ENCODE assay signal across 16 cellular contexts in the genomic region with DNA sequence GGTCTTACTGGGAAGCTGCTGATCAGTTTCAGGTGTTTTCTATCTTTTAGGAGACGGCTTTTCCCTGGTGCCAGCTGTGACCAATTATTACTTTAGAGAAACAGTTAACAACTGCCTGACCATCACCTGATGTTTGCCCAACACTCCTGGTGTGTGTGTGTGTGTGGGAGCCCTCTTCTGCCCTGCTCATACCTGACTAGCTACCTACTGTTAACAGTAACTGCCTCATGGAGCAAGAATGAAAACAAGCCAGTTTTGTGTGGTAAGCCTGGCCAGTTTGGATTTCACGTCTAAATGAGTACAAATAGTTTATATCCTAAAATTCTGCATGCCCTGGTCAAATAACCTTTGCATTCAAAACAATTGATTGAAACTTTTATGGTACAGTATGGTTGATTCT. TPM values are rescaled to one million over a fixed set of nuclear protein-coding genes. Genes with fewer than 3 reads are reported as not detected.
DNase-seq lines count a peak whose midpoint lies in the region; ATAC-seq and TF ChIP-seq lines count a peak whose summit lies in the region.
"Had no signal": no experiment of that assay in that cellular context is flagged by ENCODE, and none has a peak within 500 bp of the region (broad histone marks: within the 10 kb centered on the region; RNA-seq: fewer than 3 reads in every experiment).

No MANE protein-coding gene starts in this region.

- no peak overlapping the region for H3K4me3 Mint-ChIP-seq in H9

- H4K91ac ChIP-seq in H9 (ENCODE audit: insufficient read length, low read depth, low read length): no peak overlapping the region

- H3K56ac ChIP-seq in H9 (ENCODE audit: insufficient read length, low read depth, low read length): no peak overlapping the region

- peaks cover 0 to under 1% (median under 1%) of the 10 kb centered on the region in 3 experiments; a peak in 3 of 7 replicates for H3K36me3 Mint-ChIP-seq in H9 (ENCODE audit: insufficient read depth in 1 of 3, low read depth in 3 of 3)

- H3K27ac Mint-ChIP-seq in H9: no peak overlapping the region

- H3K9me3 ChIP-seq in stomach (no peaks in the 10 kb centered on the region), H9 (ENCODE audit: control insufficient read depth, low read depth, low read length) (no peaks in the 10 kb centered on the region)
- H3K9me3 ChIP-seq: Peyer's patch had no signal

- H2BK5ac ChIP-seq in H9 (ENCODE audit: insufficient read length, low read length): no peak overlapping the region

- peaks cover 1 to 2% of the 10 kb centered on the region in 2 experiments; a peak in 4 of 5 replicates for H3K9me3 Mint-ChIP-seq in H9

- no peak overlapping the region for H3K23ac ChIP-seq in H9 (ENCODE audit: insufficient read length, low read depth, low read length)

- no peak overlapping the region for H2AFZ ChIP-seq in H9 (ENCODE audit: low read length)

- H3K27ac ChIP-seq in stomach (peak overlapping the region in 1 of 5 donors; percentile 31), H9 (ENCODE audit: insufficient read length, low read depth, low read length) (no peak overlapping the region)
- H3K27ac ChIP-seq: Peyer's patch had no signal

- no peak for TF ChIP-seq EP300 in stomach (IDR thresholded peaks at IDR 0.05)

- H3K23me2 ChIP-seq in H9 (ENCODE audit: insufficient read length, low read depth, low read length, poor library complexity, severe bottlenecking): no peaks in the 10 kb centered on the region

- H4K8ac ChIP-seq in H9 (replicated peaks; ENCODE audit: insufficient read length, low read depth, low read length): no peak overlapping the region

- H3K4me1 Mint-ChIP-seq in H9: no peaks in the 10 kb centered on the region

- no peaks in the 10 kb centered on the region for H3K79me2 ChIP-seq in H9 (ENCODE audit: insufficient read depth, low read length)

- H3K4ac ChIP-seq in H9 (ENCODE audit: low read depth, low read length): no peak overlapping the region

- H3K27me3 ChIP-seq in stomach (no peaks in the 10 kb centered on the region), H9 (ENCODE audit: insufficient read depth, low read length) (no peaks in the 10 kb centered on the region)
- H3K27me3 ChIP-seq: Peyer's patch had no signal

- H3K36me3 ChIP-seq in stomach: no peaks in the 10 kb centered on the region
- H3K36me3 ChIP-seq: Peyer's patch had no signal

- DNase-seq in NCI-H510A treated with DMSO at 0.1 percent for 48 hours (lab: John Stamatoyannopoulos, UW) (peak; percentile 6), NCI-H510A (lab: John Stamatoyannopoulos, UW) (no peak), choroid plexus epithelial cell (ENCODE audit: low read depth) (peak; percentile 26), left lobe of liver (ENCODE audit: low spot score) (no peak), stomach (peak; percentile 34), HCEC 1CT (no peak), H9 (no peak), medulla oblongata (ENCODE audit: extremely low spot score) (no peak)
- DNase-seq: 8988T, Karpas-422, NCI-H1105 treated with DMSO at 0.1 percent for 48 hours, NCI-H187, NCI-H2171 treated with DMSO at 0.1 percent for 48 hours, NCI-H524 treated with DMSO at 0.1 percent for 48 hours, Peyer's patch, Right ventricle myocardium superior had no signal

- no peak overlapping the region for H2BK12ac ChIP-seq in H9 (ENCODE audit: insufficient read length, low read depth, low read length)

- H4K5ac ChIP-seq in H9 (ENCODE audit: insufficient read length, low read depth, low read length): no peak overlapping the region

- peak; percentile 50 for ATAC-seq in left lobe of liver

- TF ChIP-seq CTCF in choroid plexus epithelial cell (conservative IDR thresholded peaks at IDR 0.05; ENCODE audit: low read depth, low read length) (no peak), stomach (IDR thresholded peaks at IDR 0.05) (no peak), H9 (conservative IDR thresholded peaks at IDR 0.05) (no peak)

- no peak overlapping the region for H3T11ph ChIP-seq in H9 (ENCODE audit: low read length)

- intact Hi-C loops in stomach (cut with DNase I; ENCODE audit: low total_unique reads): no loop called here

- no peak overlapping the region for H2BK15ac ChIP-seq in H9 (ENCODE audit: low read depth, low read length)

- no peak overlapping the region for H3K4me3 ChIP-seq in choroid plexus epithelial cell (ENCODE audit: low read depth, low read length)
- H3K4me3 ChIP-seq in stomach: no peak overlapping the region
- H3K4me3 ChIP-seq: Peyer's patch had no signal

- no peak overlapping the region for H2BK20ac ChIP-seq in H9 (ENCODE audit: low read depth, low read length, poor library complexity, severe bottlenecking)

- H3K79me1 ChIP-seq in H9 (ENCODE audit: insufficient read depth, low read depth, low read length, poor library complexity, severe bottlenecking): no peaks in the 10 kb centered on the region

- H2AK5ac ChIP-seq in H9 (ENCODE audit: insufficient read length, low read length): no peak overlapping the region

- no peaks in the 10 kb centered on the region for H3K27me3 Mint-ChIP-seq in H9 (ENCODE audit: low read depth)

- H3K4me1 ChIP-seq in stomach: peaks cover 0 to 11% (median 7%) of the 10 kb centered on the region in 4 donors
- H3K4me1 ChIP-seq in H9 (ENCODE audit: insufficient read depth, low read length): no peaks in the 10 kb centered on the region
- H3K4me1 ChIP-seq: Peyer's patch had no signal

- no peak overlapping the region for H3K4me2 ChIP-seq in H9 (ENCODE audit: insufficient read depth, insufficient read length, low read length)

- WGBS in stomach, 5 donors: 32 to 56% (median 33%) methylated on average over 2 of the region's 2 CpGs
- no CpG with 5 or more reads among the region's 2 CpGs for WGBS in H9 (ENCODE audit: extremely low coverage, insufficient read length, low lambda C conversion rate)

- no peak overlapping the region for H3K18ac ChIP-seq in H9 (ENCODE audit: insufficient read length, low read depth, low read length)

- H4K20me1 ChIP-seq in H9 (ENCODE audit: control insufficient read depth, insufficient read depth, insufficient read length): no peaks in the 10 kb centered on the region

- no peak overlapping the region for H3K14ac ChIP-seq in H9 (ENCODE audit: insufficient read depth, low read length)

- no peak for TF ChIP-seq POLR2A in stomach (IDR thresholded peaks at IDR 0.05)

- H2BK120ac ChIP-seq in H9 (ENCODE audit: low read depth, low read length, poor library complexity, severe bottlenecking): no peak overlapping the region

- H3K9ac ChIP-seq in H9 (ENCODE audit: extremely low read depth, insufficient read length, low read length): no peak overlapping the region

RNA-seq across cellular contexts. Expression of a gene that starts 46.1 kb away (rescaled TPM):
- total RNA-seq in left lobe of liver (8.8 TPM), stomach (10 to 100 TPM in 3 of 5 donors, 1 to 10 TPM in 2; 1.2 to 42.2 (median 11.2) TPM), H9 (2021) (39.5 and 42.2 TPM in 2 replicates)
- 10 to 100 TPM in 2 of 3 donors, 1 to 10 TPM in 1; 6.7 to 12.5 (median 11.1) TPM for polyA plus RNA-seq in stomach

Comparison
In these comparisons a context has a peak if more than half of its experiments do, and no peak if none do; other contexts are left out.
1. DNase-seq: peak in NCI-H510A treated with DMSO at 0.1 percent for 48 hours (single experiment), choroid plexus epithelial cell (single experiment) and stomach (single experiment); none in NCI-H510A (single experiment), left lobe of liver (single experiment), HCEC 1CT (single experiment), H9 (single experiment) and medulla oblongata (single experiment).